Comparison of ENCODE assay signal across 22 cellular contexts in genomic region chr1:234645964-234646363, GRCh38.
"Had no signal": no experiment of that assay in that cellular context is flagged by ENCODE, and none has a peak within 500 bp of the region (broad histone marks: within the 10 kb centered on the region; RNA-seq: fewer than 3 reads in every experiment).

No MANE protein-coding gene starts in this region.

- H3K4me3 Mint-ChIP-seq: activated B cell treated with CpG ODN at 0.5 μM for 24 hours; activated CD4-positive, alpha-beta T cell treated with anti-CD3 and anti-CD28 coated beads for 36 hours; activated naive CD8-positive, alpha-beta T cell; activated T-cell treated with anti-CD3 and anti-CD28 coated beads, Interleukin-2, amount 50 U/mL, for 4 hours; naive thymus-derived CD8-positive, alpha-beta T cell; stimulated activated effector memory CD8-positive, alpha-beta T cell treated with anti-CD3 and anti-CD28 coated beads, Interleukin-12 subunit alpha, Interleukin-12 subunit beta, amount 100 ng/mL, for 72 hours had no signal

- H3K4me3 ChIP-seq: breast epithelium, colonic mucosa, esophagus muscularis mucosa, gastroesophageal sphincter, heart left ventricle, psoas muscle, right atrium auricular region had no signal

- H3K27ac ChIP-seq: colonic mucosa, esophagus muscularis mucosa, psoas muscle, right atrium auricular region had no signal

- H3K27me3 ChIP-seq: breast epithelium, colonic mucosa, esophagus muscularis mucosa, gastroesophageal sphincter, heart left ventricle, right atrium auricular region had no signal

- DNase-seq: activated B cell treated with CpG ODN at 0.5 μM for 24 hours; activated CD4-positive, alpha-beta T cell treated with anti-CD3 and anti-CD28 coated beads for 36 hours; activated CD4-positive, alpha-beta T cell treated with anti-CD3 and anti-CD28 coated beads, Interleukin-2, amount 50 U/mL, for 4 hours; activated CD8-positive, alpha-beta memory T cell treated with anti-CD3 and anti-CD28 coated beads for 24 hours; activated CD8-positive, alpha-beta memory T cell treated with anti-CD3 and anti-CD28 coated beads, Interleukin-2, amount 50 U/mL, for 4 hours; activated naive CD4-positive, alpha-beta T cell; activated T-cell treated with anti-CD3 and anti-CD28 coated beads, Interleukin-2, amount 50 U/mL, for 4 hours; heart left ventricle; islet precursor cell; left cardiac atrium; naive thymus-derived CD8-positive, alpha-beta T cell; psoas muscle; T-helper 1 cell had no signal

- H3K27me3 Mint-ChIP-seq: activated B cell treated with CpG ODN at 0.5 μM for 24 hours; activated CD4-positive, alpha-beta T cell treated with anti-CD3 and anti-CD28 coated beads for 36 hours; activated naive CD8-positive, alpha-beta T cell; naive thymus-derived CD8-positive, alpha-beta T cell had no signal

- H3K36me3 ChIP-seq: breast epithelium, colonic mucosa, esophagus muscularis mucosa, gastroesophageal sphincter, heart left ventricle, right atrium auricular region had no signal

- H3K9me3 ChIP-seq: breast epithelium, colonic mucosa, gastroesophageal sphincter, psoas muscle, right atrium auricular region had no signal

- FAIRE-seq: TTC549 had no signal

- H3K36me3 Mint-ChIP-seq: activated naive CD8-positive, alpha-beta T cell; stimulated activated effector memory CD8-positive, alpha-beta T cell treated with anti-CD3 and anti-CD28 coated beads, Interleukin-12 subunit alpha, Interleukin-12 subunit beta, amount 100 ng/mL, for 72 hours had no signal

- H3K4me1 ChIP-seq: breast epithelium, esophagus muscularis mucosa, gastroesophageal sphincter, psoas muscle, right atrium auricular region had no signal

- H3K27ac Mint-ChIP-seq: activated B cell treated with CpG ODN at 0.5 μM for 24 hours; activated CD4-positive, alpha-beta T cell treated with anti-CD3 and anti-CD28 coated beads for 36 hours; activated naive CD8-positive, alpha-beta T cell; activated T-helper 2 cell treated with anti-CD3 and anti-CD28 coated beads, Interferon-gamma antibody, Interleukin-2, Interleukin-4, amounts not matched to agents 10 μg/mL and 5 μg/mL and 100 μg/mL, durations not matched to agents 14 hours and 24 hours and 36 hours; naive thymus-derived CD8-positive, alpha-beta T cell; stimulated activated effector memory CD8-positive, alpha-beta T cell treated with anti-CD3 and anti-CD28 coated beads, Interleukin-12 subunit alpha, Interleukin-12 subunit beta, amount 100 ng/mL, for 72 hours had no signal

- H3K4me1 Mint-ChIP-seq: activated B cell treated with CpG ODN at 0.5 μM for 24 hours; activated CD4-positive, alpha-beta T cell treated with anti-CD3 and anti-CD28 coated beads for 36 hours; stimulated activated effector memory CD8-positive, alpha-beta T cell treated with anti-CD3 and anti-CD28 coated beads, Interleukin-12 subunit alpha, Interleukin-12 subunit beta, amount 100 ng/mL, for 72 hours had no signal

- ATAC-seq: activated CD4-positive, alpha-beta T cell treated with anti-CD3 and anti-CD28 coated beads for 36 hours; activated T-cell treated with anti-CD3 and anti-CD28 coated beads, Interleukin-2, amount 50 U/mL, for 4 hours; naive thymus-derived CD8-positive, alpha-beta T cell; psoas muscle; stimulated activated effector memory CD8-positive, alpha-beta T cell treated with anti-CD3 and anti-CD28 coated beads, Interleukin-12 subunit alpha, Interleukin-12 subunit beta, amount 100 ng/mL, for 72 hours had no signal
